ENCODE assay signal across 15 cellular contexts in the genomic region with DNA sequence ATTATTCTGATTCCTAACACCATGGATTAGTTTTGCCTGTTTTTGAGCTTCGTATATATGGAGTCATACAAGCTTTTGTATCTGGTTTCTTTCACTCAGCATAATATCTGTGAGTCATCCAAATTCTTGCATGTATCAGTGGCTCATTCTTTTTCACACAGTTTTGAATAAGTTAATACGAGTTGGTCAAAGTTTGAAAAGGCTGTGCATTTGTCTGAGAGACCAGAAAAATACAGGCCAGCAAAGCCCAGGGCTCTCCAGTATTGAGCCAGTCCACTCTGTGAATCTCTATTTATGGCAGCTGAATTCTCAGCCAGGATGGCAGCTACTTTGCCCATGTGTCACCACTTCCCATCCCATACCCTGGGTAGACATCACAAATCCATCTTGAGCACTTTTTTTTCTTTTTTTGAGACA. TPM values are rescaled to one million over a fixed set of nuclear protein-coding genes. Genes with fewer than 3 reads are reported as not detected.
DNase-seq lines count a peak whose midpoint lies in the region; ATAC-seq and TF ChIP-seq lines count a peak whose summit lies in the region.
"Had no signal": no experiment of that assay in that cellular context is flagged by ENCODE, and none has a peak within 500 bp of the region (broad histone marks: within the 10 kb centered on the region; RNA-seq: fewer than 3 reads in every experiment).

No MANE protein-coding gene starts in this region.

- intact Hi-C loops in Right ventricle myocardium inferior (cut with DNase I): no loop called here
- intact Hi-C loops in cardiac septum (cut with DNase I): no loop called here

- no peak for DNase-seq in Right ventricle myocardium inferior (ENCODE audit: missing footprints)
- DNase-seq in cardiac septum (ENCODE audit: low spot score): no peak
- peak; percentile 63 for DNase-seq in astrocyte of the cerebellum (ENCODE audit: low read depth)
- peak; percentile 50 for DNase-seq in glomerular visceral epithelial cell (ENCODE audit: extremely low spot score)
- DNase-seq in stromal cell of bone marrow (ENCODE audit: low read depth): peak; percentile 61
- DNase-seq in NCI-H345 treated with DMSO at 0.1 percent for 48 hours (lab: John Stamatoyannopoulos, UW; ENCODE audit: unreplicated experiment): no peak
- DNase-seq: 8988T; GOT3; MV-4-11; stimulated activated CD4-positive, alpha-beta T cell treated with anti-CD3 and anti-CD28 coated beads, Interleukin-4, amount 100 ng/mL, for 1 hour; T1000 had no signal

- no peak for TF ChIP-seq CTCF in astrocyte of the cerebellum (IDR thresholded peaks at IDR 0.05; ENCODE audit: low read depth, low read length, missing control alignments)

- in situ Hi-C loops in astrocyte of the cerebellum (cut with HindIII; ENCODE audit: low sequenced_read_pairs): no loop called here

- no peak overlapping the region for H3K4me3 ChIP-seq in astrocyte of the cerebellum (ENCODE audit: low read depth, low read length)
- H3K4me3 ChIP-seq: cardiac muscle cell had no signal

- ATAC-seq in Right ventricle myocardium inferior (peak; percentile 52), GM18858 (IDR thresholded peaks at IDR 0.05; ENCODE audit: unreplicated experiment) (no peak), HG02642 (IDR thresholded peaks at IDR 0.05; ENCODE audit: poor library complexity, unreplicated experiment) (no peak)
- ATAC-seq: natural killer cell treated with Interleukin-12 subunit alpha and Interleukin-12 subunit beta and Interleukin-15 and Interleukin-18, amount 100 ng/mL, for 72 hours had no signal

RNA-seq across cellular contexts. Expression of a gene that starts 7.2 kb away (rescaled TPM):
- total RNA-seq in Right ventricle myocardium inferior (108 TPM), cardiac septum (101 TPM)

Comparison
In these comparisons a context has a peak if more than half of its experiments do, and no peak if none do; other contexts are left out.
1. DNase-seq: peak in astrocyte of the cerebellum (single experiment), glomerular visceral epithelial cell (single experiment) and stromal cell of bone marrow (single experiment); none in Right ventricle myocardium inferior (single experiment), cardiac septum (single experiment) and NCI-H345 treated with DMSO at 0.1 percent for 48 hours (single experiment).